1 cellular context compared by ENCODE assay signal in the genomic region with DNA sequence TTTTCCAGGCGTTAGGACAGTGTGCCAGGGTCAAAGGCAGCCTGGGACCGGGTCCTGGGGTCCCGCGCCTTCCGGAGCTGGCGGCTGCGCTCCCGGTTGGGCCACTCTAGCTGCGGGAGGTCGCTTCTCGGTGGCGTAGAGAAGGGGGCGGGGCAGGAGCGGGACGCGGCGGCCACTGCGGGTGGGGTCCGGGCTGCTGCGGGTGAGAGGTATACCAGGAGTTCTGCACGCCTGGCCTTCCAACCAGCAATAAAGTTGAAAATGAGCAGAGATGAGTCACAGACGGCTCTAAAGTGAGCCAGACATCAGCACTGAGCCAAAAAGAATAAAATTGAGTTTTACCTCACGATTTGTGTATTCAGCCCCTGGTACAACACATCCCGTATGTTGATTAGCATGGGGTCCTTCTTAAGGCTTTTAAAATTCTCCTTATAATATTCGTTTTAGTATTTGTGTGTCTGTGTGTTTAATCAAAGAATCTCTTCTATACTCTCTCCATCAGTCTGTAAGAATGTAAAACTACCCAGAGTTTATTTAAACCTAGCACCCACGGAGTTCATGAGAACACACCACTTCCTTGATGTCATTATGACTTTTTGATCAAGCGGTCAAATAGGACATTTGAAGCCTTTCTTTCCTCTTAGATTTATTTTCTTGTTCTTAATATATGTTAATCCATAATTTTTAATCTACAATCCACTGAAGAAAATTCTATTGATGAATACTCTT.
TF ChIP-seq lines count a peak whose summit lies in the region.

A gene (minus strand): TSS at position 108 of the 729 bp plus-strand sequence. CDS start 107 bp downstream, at position 1.

TF ChIP-seq in HEK293, 187 proteins besides CTCF, POLR2A, EP300 and RAD21 (continued from another document and continues in another):
- TF ChIP-seq, protein P1, sequence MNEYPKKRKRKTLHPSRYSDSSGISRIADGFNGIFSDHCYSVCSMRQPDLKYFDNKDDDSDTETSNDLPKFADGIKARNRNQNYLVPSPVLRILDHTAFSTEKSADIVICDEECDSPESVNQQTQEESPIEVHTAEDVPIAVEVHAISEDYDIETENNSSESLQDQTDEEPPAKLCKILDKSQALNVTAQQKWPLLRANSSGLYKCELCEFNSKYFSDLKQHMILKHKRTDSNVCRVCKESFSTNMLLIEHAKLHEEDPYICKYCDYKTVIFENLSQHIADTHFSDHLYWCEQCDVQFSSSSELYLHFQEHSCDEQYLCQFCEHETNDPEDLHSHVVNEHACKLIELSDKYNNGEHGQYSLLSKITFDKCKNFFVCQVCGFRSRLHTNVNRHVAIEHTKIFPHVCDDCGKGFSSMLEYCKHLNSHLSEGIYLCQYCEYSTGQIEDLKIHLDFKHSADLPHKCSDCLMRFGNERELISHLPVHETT (tag by site-specific recombination; IDR thresholded peaks at IDR 0.05), result no peak
- TF ChIP-seq, protein P2, sequence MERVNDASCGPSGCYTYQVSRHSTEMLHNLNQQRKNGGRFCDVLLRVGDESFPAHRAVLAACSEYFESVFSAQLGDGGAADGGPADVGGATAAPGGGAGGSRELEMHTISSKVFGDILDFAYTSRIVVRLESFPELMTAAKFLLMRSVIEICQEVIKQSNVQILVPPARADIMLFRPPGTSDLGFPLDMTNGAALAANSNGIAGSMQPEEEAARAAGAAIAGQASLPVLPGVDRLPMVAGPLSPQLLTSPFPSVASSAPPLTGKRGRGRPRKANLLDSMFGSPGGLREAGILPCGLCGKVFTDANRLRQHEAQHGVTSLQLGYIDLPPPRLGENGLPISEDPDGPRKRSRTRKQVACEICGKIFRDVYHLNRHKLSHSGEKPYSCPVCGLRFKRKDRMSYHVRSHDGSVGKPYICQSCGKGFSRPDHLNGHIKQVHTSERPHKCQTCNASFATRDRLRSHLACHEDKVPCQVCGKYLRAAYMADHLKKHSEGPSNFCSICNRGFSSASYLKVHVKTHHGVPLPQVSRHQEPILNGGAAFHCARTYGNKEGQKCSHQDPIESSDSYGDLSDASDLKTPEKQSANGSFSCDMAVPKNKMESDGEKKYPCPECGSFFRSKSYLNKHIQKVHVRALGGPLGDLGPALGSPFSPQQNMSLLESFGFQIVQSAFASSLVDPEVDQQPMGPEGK (tag by site-specific recombination; IDR thresholded peaks at IDR 0.05), result peak; percentile 71
- TF ChIP-seq, protein P3, sequence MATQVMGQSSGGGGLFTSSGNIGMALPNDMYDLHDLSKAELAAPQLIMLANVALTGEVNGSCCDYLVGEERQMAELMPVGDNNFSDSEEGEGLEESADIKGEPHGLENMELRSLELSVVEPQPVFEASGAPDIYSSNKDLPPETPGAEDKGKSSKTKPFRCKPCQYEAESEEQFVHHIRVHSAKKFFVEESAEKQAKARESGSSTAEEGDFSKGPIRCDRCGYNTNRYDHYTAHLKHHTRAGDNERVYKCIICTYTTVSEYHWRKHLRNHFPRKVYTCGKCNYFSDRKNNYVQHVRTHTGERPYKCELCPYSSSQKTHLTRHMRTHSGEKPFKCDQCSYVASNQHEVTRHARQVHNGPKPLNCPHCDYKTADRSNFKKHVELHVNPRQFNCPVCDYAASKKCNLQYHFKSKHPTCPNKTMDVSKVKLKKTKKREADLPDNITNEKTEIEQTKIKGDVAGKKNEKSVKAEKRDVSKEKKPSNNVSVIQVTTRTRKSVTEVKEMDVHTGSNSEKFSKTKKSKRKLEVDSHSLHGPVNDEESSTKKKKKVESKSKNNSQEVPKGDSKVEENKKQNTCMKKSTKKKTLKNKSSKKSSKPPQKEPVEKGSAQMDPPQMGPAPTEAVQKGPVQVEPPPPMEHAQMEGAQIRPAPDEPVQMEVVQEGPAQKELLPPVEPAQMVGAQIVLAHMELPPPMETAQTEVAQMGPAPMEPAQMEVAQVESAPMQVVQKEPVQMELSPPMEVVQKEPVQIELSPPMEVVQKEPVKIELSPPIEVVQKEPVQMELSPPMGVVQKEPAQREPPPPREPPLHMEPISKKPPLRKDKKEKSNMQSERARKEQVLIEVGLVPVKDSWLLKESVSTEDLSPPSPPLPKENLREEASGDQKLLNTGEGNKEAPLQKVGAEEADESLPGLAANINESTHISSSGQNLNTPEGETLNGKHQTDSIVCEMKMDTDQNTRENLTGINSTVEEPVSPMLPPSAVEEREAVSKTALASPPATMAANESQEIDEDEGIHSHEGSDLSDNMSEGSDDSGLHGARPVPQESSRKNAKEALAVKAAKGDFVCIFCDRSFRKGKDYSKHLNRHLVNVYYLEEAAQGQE (tag by site-specific recombination; IDR thresholded peaks at IDR 0.05), result no peak
- peak; percentile 85 for TF ChIP-seq KLF9 (tag by site-specific recombination; IDR thresholded peaks at IDR 0.05; ENCODE audit: low read depth)
- TF ChIP-seq SP3 (tag by site-specific recombination; IDR thresholded peaks at IDR 0.05), result peak; percentile 61
- TF ChIP-seq ZNF660 (tag by site-specific recombination; IDR thresholded peaks at IDR 0.05), result 0 out of 2 replicates have a peak, but pooled peaks have one; percentile 51
- TF ChIP-seq ZNF19 (tag by site-specific recombination; IDR thresholded peaks at IDR 0.05; ENCODE audit: low read depth), result no peak
- TF ChIP-seq, protein P4, sequence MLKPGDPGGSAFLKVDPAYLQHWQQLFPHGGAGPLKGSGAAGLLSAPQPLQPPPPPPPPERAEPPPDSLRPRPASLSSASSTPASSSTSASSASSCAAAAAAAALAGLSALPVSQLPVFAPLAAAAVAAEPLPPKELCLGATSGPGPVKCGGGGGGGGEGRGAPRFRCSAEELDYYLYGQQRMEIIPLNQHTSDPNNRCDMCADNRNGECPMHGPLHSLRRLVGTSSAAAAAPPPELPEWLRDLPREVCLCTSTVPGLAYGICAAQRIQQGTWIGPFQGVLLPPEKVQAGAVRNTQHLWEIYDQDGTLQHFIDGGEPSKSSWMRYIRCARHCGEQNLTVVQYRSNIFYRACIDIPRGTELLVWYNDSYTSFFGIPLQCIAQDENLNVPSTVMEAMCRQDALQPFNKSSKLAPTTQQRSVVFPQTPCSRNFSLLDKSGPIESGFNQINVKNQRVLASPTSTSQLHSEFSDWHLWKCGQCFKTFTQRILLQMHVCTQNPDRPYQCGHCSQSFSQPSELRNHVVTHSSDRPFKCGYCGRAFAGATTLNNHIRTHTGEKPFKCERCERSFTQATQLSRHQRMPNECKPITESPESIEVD (tag by site-specific recombination; IDR thresholded peaks at IDR 0.05), result peak; percentile 23
- TF ChIP-seq, protein P5, sequence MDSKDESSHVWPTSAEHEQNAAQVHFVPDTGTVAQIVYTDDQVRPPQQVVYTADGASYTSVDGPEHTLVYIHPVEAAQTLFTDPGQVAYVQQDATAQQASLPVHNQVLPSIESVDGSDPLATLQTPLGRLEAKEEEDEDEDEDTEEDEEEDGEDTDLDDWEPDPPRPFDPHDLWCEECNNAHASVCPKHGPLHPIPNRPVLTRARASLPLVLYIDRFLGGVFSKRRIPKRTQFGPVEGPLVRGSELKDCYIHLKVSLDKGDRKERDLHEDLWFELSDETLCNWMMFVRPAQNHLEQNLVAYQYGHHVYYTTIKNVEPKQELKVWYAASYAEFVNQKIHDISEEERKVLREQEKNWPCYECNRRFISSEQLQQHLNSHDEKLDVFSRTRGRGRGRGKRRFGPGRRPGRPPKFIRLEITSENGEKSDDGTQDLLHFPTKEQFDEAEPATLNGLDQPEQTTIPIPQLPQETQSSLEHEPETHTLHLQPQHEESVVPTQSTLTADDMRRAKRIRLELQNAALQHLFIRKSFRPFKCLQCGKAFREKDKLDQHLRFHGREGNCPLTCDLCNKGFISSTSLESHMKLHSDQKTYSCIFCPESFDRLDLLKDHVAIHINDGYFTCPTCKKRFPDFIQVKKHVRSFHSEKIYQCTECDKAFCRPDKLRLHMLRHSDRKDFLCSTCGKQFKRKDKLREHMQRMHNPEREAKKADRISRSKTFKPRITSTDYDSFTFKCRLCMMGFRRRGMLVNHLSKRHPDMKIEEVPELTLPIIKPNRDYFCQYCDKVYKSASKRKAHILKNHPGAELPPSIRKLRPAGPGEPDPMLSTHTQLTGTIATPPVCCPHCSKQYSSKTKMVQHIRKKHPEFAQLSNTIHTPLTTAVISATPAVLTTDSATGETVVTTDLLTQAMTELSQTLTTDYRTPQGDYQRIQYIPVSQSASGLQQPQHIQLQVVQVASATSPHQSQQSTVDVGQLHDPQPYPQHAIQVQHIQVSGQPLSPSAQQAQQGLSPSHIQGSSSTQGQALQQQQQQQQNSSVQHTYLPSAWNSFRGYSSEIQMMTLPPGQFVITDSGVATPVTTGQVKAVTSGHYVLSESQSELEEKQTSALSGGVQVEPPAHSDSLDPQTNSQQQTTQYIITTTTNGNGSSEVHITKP (tag by site-specific recombination; IDR thresholded peaks at IDR 0.05), result peak; percentile 29; the same call in 1 of the 2 replicates
- TF ChIP-seq, protein P6, sequence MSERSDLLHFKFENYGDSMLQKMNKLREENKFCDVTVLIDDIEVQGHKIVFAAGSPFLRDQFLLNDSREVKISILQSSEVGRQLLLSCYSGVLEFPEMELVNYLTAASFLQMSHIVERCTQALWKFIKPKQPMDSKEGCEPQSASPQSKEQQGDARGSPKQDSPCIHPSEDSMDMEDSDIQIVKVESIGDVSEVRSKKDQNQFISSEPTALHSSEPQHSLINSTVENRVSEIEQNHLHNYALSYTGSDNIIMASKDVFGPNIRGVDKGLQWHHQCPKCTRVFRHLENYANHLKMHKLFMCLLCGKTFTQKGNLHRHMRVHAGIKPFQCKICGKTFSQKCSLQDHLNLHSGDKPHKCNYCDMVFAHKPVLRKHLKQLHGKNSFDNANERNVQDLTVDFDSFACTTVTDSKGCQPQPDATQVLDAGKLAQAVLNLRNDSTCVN (tag by site-specific recombination; optimal IDR thresholded peaks at IDR 0.05), result peak; percentile 51
- TF ChIP-seq ZNF555 (tag by site-specific recombination; conservative IDR thresholded peaks at IDR 0.05), result no peak
- no peak for TF ChIP-seq ZFP37 (tag by site-specific recombination; IDR thresholded peaks at IDR 0.05)
- TF ChIP-seq ZNF433 (tag by site-specific recombination; IDR thresholded peaks at IDR 0.05; ENCODE audit: low read depth), result no peak
- TF ChIP-seq, protein P7, sequence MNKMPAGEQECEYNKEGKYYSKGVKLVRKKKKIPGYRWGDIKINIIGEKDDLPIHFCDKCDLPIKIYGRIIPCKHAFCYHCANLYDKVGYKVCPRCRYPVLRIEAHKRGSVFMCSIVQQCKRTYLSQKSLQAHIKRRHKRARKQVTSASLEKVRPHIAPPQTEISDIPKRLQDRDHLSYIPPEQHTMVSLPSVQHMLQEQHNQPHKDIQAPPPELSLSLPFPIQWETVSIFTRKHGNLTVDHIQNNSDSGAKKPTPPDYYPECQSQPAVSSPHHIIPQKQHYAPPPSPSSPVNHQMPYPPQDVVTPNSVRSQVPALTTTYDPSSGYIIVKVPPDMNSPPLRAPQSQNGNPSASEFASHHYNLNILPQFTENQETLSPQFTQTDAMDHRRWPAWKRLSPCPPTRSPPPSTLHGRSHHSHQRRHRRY (tag by site-specific recombination; IDR thresholded peaks at IDR 0.05), result no peak
- TF ChIP-seq ZNF366 (tag by site-specific recombination; conservative IDR thresholded peaks at IDR 0.05), result no peak
- TF ChIP-seq ZNF248 (tag by site-specific recombination; IDR thresholded peaks at IDR 0.05), result no peak
- TF ChIP-seq ZFP69B (tag by site-specific recombination; IDR thresholded peaks at IDR 0.05), result peak; percentile 57; the same call in 1 of the 2 replicates
- no peak for TF ChIP-seq ZNF544 (tag by site-specific recombination; IDR thresholded peaks at IDR 0.05)
- TF ChIP-seq ZNF558 (tag by site-specific recombination; IDR thresholded peaks at IDR 0.05), result no peak
- no peak for TF ChIP-seq ZNF549 (tag by site-specific recombination; IDR thresholded peaks at IDR 0.05)
- no peak for TF ChIP-seq REPIN1 (tag by site-specific recombination; IDR thresholded peaks at IDR 0.05; ENCODE audit: low read depth)
- 0 out of 2 replicates have a peak, but pooled peaks have one; percentile 41 for TF ChIP-seq BCL11B (tag by site-specific recombination; IDR thresholded peaks at IDR 0.05; ENCODE audit: low read depth)
- TF ChIP-seq GLIS2 (tag by site-specific recombination; IDR thresholded peaks at IDR 0.05), result peak; percentile 77
- TF ChIP-seq, protein P8, sequence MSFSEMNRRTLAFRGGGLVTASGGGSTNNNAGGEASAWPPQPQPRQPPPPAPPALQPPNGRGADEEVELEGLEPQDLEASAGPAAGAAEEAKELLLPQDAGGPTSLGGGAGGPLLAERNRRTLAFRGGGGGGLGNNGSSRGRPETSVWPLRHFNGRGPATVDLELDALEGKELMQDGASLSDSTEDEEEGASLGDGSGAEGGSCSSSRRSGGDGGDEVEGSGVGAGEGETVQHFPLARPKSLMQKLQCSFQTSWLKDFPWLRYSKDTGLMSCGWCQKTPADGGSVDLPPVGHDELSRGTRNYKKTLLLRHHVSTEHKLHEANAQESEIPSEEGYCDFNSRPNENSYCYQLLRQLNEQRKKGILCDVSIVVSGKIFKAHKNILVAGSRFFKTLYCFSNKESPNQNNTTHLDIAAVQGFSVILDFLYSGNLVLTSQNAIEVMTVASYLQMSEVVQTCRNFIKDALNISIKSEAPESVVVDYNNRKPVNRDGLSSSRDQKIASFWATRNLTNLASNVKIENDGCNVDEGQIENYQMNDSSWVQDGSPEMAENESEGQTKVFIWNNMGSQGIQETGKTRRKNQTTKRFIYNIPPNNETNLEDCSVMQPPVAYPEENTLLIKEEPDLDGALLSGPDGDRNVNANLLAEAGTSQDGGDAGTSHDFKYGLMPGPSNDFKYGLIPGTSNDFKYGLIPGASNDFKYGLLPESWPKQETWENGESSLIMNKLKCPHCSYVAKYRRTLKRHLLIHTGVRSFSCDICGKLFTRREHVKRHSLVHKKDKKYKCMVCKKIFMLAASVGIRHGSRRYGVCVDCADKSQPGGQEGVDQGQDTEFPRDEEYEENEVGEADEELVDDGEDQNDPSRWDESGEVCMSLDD (tag by site-specific recombination; IDR thresholded peaks at IDR 0.05), result no peak
- no peak for TF ChIP-seq KLF8 (tag by site-specific recombination; IDR thresholded peaks at IDR 0.05)
- TF ChIP-seq, protein P9, sequence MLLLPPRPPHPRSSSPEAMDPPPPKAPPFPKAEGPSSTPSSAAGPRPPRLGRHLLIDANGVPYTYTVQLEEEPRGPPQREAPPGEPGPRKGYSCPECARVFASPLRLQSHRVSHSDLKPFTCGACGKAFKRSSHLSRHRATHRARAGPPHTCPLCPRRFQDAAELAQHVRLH (tag by site-specific recombination; IDR thresholded peaks at IDR 0.05), result 0 out of 2 replicates have a peak, but pooled peaks have one; percentile 26
- TF ChIP-seq ZEB2 (tag by site-specific recombination; IDR thresholded peaks at IDR 0.05), result peak; percentile 62
- peak; percentile 60 for TF ChIP-seq ZSCAN30 (tag by site-specific recombination; IDR thresholded peaks at IDR 0.05)
